10 cellular contexts compared by ENCODE assay signal in the genomic region with DNA sequence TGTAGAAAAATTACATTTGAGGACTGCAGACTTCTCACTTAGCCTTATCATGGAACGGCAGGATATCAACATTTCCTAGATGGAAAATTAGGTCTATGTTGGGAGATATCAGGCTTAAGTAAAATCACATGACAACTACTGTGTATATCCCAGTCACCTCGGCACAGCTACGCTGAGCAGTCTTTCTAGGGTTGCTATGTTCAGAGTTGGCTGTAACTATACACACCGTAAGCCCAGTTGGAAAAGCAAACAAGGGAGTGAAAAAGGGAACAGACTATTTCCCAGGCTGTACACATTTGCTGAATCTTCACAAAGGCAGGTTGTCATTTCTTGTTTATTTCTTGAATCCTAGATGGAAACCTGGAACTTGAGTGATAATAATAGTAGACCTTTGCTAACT.
DNase-seq lines count a peak whose midpoint lies in the region; TF ChIP-seq lines count a peak whose summit lies in the region.
"Had no signal": no experiment of that assay in that cellular context is flagged by ENCODE, and none has a peak within 500 bp of the region (broad histone marks: within the 10 kb centered on the region; RNA-seq: fewer than 3 reads in every experiment).

No MANE protein-coding gene starts in this region.

- peak overlapping the region; percentile 29 for H3K4me3 ChIP-seq in SJCRH30
- no peak overlapping the region for H3K4me3 ChIP-seq in fibroblast of the aortic adventitia (ENCODE audit: low read depth, low read length)
- no peak overlapping the region for H3K4me3 ChIP-seq in skeletal muscle satellite cell (ENCODE audit: low read length)
- H3K4me3 ChIP-seq: lower lobe of right lung had no signal

- peaks cover 22% of the 10 kb centered on the region for H3K4me1 ChIP-seq in SJCRH30
- H3K4me1 ChIP-seq in skeletal muscle satellite cell (ENCODE audit: control insufficient read depth, insufficient read depth, low read length): peaks cover 48% of the 10 kb centered on the region
- H3K4me1 ChIP-seq: lower lobe of right lung had no signal

- H3K27me3 ChIP-seq in SJCRH30: no peaks in the 10 kb centered on the region
- no peaks in the 10 kb centered on the region for H3K27me3 ChIP-seq in skeletal muscle satellite cell (ENCODE audit: control insufficient read depth, insufficient read depth, low read length)

- peak overlapping the region; percentile 77 for H3K4me2 ChIP-seq in skeletal muscle satellite cell (ENCODE audit: low read length)

- no peak for TF ChIP-seq POLR2A in erythroblast (IDR thresholded peaks at IDR 0.05; ENCODE audit: low read length)

- H3K36me3 ChIP-seq in SJCRH30 (no peaks in the 10 kb centered on the region), skeletal muscle satellite cell (ENCODE audit: insufficient read depth, low read length) (no peaks in the 10 kb centered on the region)
- H3K36me3 ChIP-seq: lower lobe of right lung had no signal

- DNase-seq in NCI-H2171 treated with DMSO at 0.1 percent for 48 hours (lab: John Stamatoyannopoulos, UW): peak; percentile 58
- DNase-seq in NCI-H2171 (lab: John Stamatoyannopoulos, UW): no peak
- DNase-seq in SJCRH30: peak in 1 of 2 experiments; percentile 31
- DNase-seq in fibroblast of the aortic adventitia (ENCODE audit: low read depth): peak; percentile 16
- DNase-seq in erythroblast (lab: John Stamatoyannopoulos, UW): no peak
- no peak for DNase-seq in 8988T
- no peak for DNase-seq in activated CD8-positive, alpha-beta memory T cell treated with anti-CD3 and anti-CD28 coated beads for 24 hours
- DNase-seq: lower lobe of right lung, NCI-H2227 treated with DMSO at 0.1 percent for 48 hours had no signal

- H3K27ac ChIP-seq in SJCRH30: peak overlapping the region; percentile 70
- H3K27ac ChIP-seq: lower lobe of right lung had no signal

- peak overlapping the region; percentile 15 for H3K9ac ChIP-seq in skeletal muscle satellite cell (ENCODE audit: low read depth, low read length)

- TF ChIP-seq CTCF in fibroblast of the aortic adventitia (IDR thresholded peaks at IDR 0.05; ENCODE audit: insufficient read depth, low read length): no peak

- H3K9me3 ChIP-seq in SJCRH30 (replicated peaks) (no peaks in the 10 kb centered on the region), skeletal muscle satellite cell (replicated peaks; ENCODE audit: low read length) (no peaks in the 10 kb centered on the region)
- H3K9me3 ChIP-seq: lower lobe of right lung had no signal

Comparison
In these comparisons a context has a peak if more than half of its experiments do, and no peak if none do; other contexts are left out.
1. DNase-seq: peak in NCI-H2171 treated with DMSO at 0.1 percent for 48 hours (single experiment) and fibroblast of the aortic adventitia (single experiment); none in NCI-H2171 (single experiment), erythroblast (0 of 2), 8988T (single experiment) and activated CD8-positive, alpha-beta memory T cell treated with anti-CD3 and anti-CD28 coated beads for 24 hours (single experiment).